15 cellular contexts compared by ENCODE assay signal in the genomic region with DNA sequence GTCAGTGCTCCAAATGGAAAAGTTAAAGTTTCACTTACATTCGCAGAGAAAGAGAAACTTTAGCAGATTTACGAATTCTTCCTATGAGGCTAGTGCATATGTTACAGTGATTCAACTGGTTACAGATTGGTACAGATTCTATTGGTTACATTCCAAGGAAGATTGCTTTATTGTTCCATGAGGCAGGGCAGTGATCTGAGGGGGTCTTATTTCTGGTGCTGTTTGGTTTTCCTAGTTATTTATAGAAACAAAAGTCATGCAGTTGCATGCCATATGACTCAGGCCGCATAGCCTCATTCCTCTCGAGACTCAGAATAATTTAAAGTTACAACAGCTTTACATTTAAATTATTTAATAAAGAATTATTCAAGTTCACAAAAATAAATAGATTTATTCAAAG.
DNase-seq lines count a peak whose midpoint lies in the region; ATAC-seq, FAIRE-seq and TF ChIP-seq lines count a peak whose summit lies in the region.
"Had no signal": no experiment of that assay in that cellular context is flagged by ENCODE, and none has a peak within 500 bp of the region (broad histone marks: within the 10 kb centered on the region; RNA-seq: fewer than 3 reads in every experiment).

No MANE protein-coding gene starts in this region.

- in situ Hi-C loops in astrocyte of the spinal cord (cut with HindIII; ENCODE audit: low sequenced_read_pairs) = no loop called here

- dilution Hi-C loops in keratinocyte (cut with MboI; ENCODE audit: extremely low pct_ligation_motif_present, low sequenced_read_pairs) = no loop called here

- peaks cover 11% of the 10 kb centered on the region for H3K4me1 ChIP-seq in keratinocyte (ENCODE audit: control insufficient read depth, extremely low read depth, insufficient read depth, low read length)
- H3K4me1 ChIP-seq in body of pancreas = no peaks in the 10 kb centered on the region
- H3K4me1 ChIP-seq: A549, testis had no signal

- peak; percentile 68 for FAIRE-seq in keratinocyte (lab: Jason Lieb, UNC)
- FAIRE-seq: A549 had no signal

- no peak overlapping the region for H3K9ac ChIP-seq in keratinocyte (ENCODE audit: control insufficient read depth, extremely low read depth, insufficient read depth, low read length)

- H3K36me3 ChIP-seq in keratinocyte (ENCODE audit: control insufficient read depth in 2 of 2, extremely low read depth in 1 of 2, insufficient read depth in 2 of 2, low read length in 2 of 2) (no peaks in the 10 kb centered on the region), body of pancreas (replicated peaks in 1 of 2; ENCODE audit: insufficient read depth in 1 of 2, low read depth in 2 of 2) (no peaks in the 10 kb centered on the region)
- H3K36me3 ChIP-seq: heart left ventricle had no signal

- H3K9me3 ChIP-seq in keratinocyte (ENCODE audit: control insufficient read depth, low read depth, low read length) = no peaks in the 10 kb centered on the region
- no peaks in the 10 kb centered on the region for H3K9me3 ChIP-seq in body of pancreas
- H3K9me3 ChIP-seq: A549, heart left ventricle, testis had no signal

- no peak overlapping the region for H3K27ac ChIP-seq in keratinocyte (ENCODE audit: control insufficient read depth, insufficient read depth, low read length)
- no peak overlapping the region for H3K27ac ChIP-seq in body of pancreas
- H3K27ac ChIP-seq: A549, coronary artery, heart left ventricle, testis had no signal

- H3K27me3 ChIP-seq in keratinocyte (ENCODE audit: control insufficient read depth, extremely low read depth, insufficient read depth, low read length) (no peaks in the 10 kb centered on the region), body of pancreas (no peaks in the 10 kb centered on the region)
- H3K27me3 ChIP-seq: heart left ventricle, testis had no signal

- intact Hi-C loops in body of pancreas (cut with DNase I) = no loop called here

- no peaks in the 10 kb centered on the region for H3K9me1 ChIP-seq in keratinocyte (ENCODE audit: control insufficient read depth, extremely low read depth, insufficient read depth, low read length)

- TF ChIP-seq POLR2A in body of pancreas (IDR thresholded peaks at IDR 0.05) = no peak

- DNase-seq in A172 (ENCODE audit: low spot score) (peak; percentile 8), HS-5 (ENCODE audit: low read depth) (peak; percentile 63), astrocyte of the spinal cord (ENCODE audit: low read depth, low spot score) (peak; percentile 92), keratinocyte (ENCODE audit: low read depth, low spot score) (no peak), NCI-H526 (lab: John Stamatoyannopoulos, UW) (no peak), body of pancreas (no peak), SK-N-DZ (ENCODE audit: low spot score) (no peak)
- no peak for DNase-seq in stimulated activated naive CD4-positive, alpha-beta T cell (lab: John Stamatoyannopoulos, UW)
- DNase-seq: activated CD4-positive, alpha-beta T cell treated with anti-CD3 and anti-CD28 coated beads, Interleukin-2, amount 10 ng/mL, durations not matched to agents 7 days and 5 days; heart left ventricle; NCI-H1417 treated with DMSO at 0.1 percent for 48 hours; testis had no signal

- peak overlapping the region; percentile 44 for H3K4me2 ChIP-seq in keratinocyte (ENCODE audit: control insufficient read depth, extremely low read depth, insufficient read depth, low read depth, low read length)
- H3K4me2 ChIP-seq: A549 had no signal

- H3K79me2 ChIP-seq in keratinocyte (ENCODE audit: control insufficient read depth, insufficient read depth, low read length) = no peaks in the 10 kb centered on the region

- H2AFZ ChIP-seq in keratinocyte (ENCODE audit: control insufficient read depth, low read length) = peak overlapping the region; percentile 41

- WGBS in body of pancreas, 2 donors = 71 to 74% methylated on average over 4 of the region's 4 CpGs

- H4K20me1 ChIP-seq in keratinocyte (ENCODE audit: control insufficient read depth, extremely low read depth, insufficient read depth, low read length) = no peaks in the 10 kb centered on the region

- no peak for TF ChIP-seq CTCF in astrocyte of the spinal cord (IDR thresholded peaks at IDR 0.05; ENCODE audit: low read depth, low read length)
- TF ChIP-seq CTCF in keratinocyte (optimal IDR thresholded peaks at IDR 0.05 in 1 of 3, IDR thresholded peaks at IDR 0.05 in 1 of 3, conservative IDR thresholded peaks at IDR 0.05 in 1 of 3; ENCODE audit: extremely low read depth in 1 of 3, insufficient read depth in 2 of 3, low read length in 3 of 3) = no peak
- no peak for TF ChIP-seq CTCF in body of pancreas (IDR thresholded peaks at IDR 0.05)

- no peak overlapping the region for H3K4me3 ChIP-seq in astrocyte of the spinal cord (ENCODE audit: low read depth, low read length)
- H3K4me3 ChIP-seq in keratinocyte (ENCODE audit: control insufficient read depth in 2 of 3, extremely low read depth in 1 of 3, insufficient read depth in 2 of 3, low read depth in 1 of 3, low read length in 3 of 3) = peak overlapping the region in 1 of 3 experiments; percentile 19
- no peak overlapping the region for H3K4me3 ChIP-seq in body of pancreas
- H3K4me3 ChIP-seq: A549, coronary artery, heart left ventricle, testis had no signal

- ATAC-seq in body of pancreas = no peak
- ATAC-seq: A549; activated T-helper 17 cell treated with anti-CD3 and anti-CD28 coated beads, Interleukin-2, amount 50 U/mL, for 72 hours had no signal

Comparison
In these comparisons a context has a peak if more than half of its experiments do, and no peak if none do; other contexts are left out.
1. DNase-seq: peak in A172 (single experiment), HS-5 (single experiment) and astrocyte of the spinal cord (single experiment); none in keratinocyte (single experiment), NCI-H526 (0 of 2), stimulated activated naive CD4-positive, alpha-beta T cell (0 of 6), body of pancreas (0 of 4) and SK-N-DZ (single experiment).